Comparison of ENCODE assay signal across 1 cellular context in the genomic region with DNA sequence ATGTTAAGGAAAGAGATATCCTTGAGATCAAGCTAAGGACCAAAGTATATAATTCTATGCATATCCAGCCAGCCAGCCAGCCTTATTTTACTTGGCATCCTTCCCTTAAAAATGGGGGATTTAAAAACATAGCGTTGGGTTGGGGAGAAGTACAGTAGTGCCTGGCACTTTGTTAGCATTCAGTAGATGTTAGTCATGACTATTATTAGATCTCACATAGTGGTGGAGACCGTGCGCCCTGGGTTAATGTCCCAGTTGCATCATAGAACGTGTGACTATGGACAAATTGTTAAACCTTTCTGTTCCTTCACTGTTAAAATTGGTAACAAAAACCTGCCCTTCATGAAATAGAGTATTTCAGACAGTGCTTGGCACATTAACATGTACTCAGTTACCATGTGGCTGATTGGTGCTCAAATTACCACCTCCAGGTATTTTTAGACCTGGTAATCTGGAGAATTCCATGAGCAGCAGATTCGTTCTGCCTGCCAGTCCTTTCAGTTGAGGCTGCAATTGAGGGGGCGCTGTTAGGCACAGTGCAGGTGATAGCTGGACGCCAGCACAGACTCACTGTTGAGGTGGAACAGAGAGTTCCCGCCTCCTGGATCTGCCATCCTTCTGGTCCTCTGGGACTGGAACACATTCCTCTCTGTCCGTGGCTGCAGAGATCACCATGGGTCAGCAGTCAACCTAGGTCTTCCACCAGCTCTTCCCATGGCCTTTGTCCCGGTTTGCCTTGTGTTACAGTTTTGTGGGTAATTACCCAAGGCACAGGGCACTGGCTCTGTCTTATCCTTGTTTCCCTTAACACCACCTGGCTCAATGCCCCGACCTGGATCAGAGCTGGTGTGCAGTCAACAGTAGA.
TF ChIP-seq lines count a peak whose summit lies in the region.

No MANE protein-coding gene starts in this region.

TF ChIP-seq in HCT116, 20 proteins besides CTCF, POLR2A, EP300 and RAD21 (continued from another document):
- TF ChIP-seq CEBPB (IDR thresholded peaks at IDR 0.05; ENCODE audit: low read depth) (no peak), EGR1 (IDR thresholded peaks at IDR 0.05; ENCODE audit: low read depth) (no peak), SRF (IDR thresholded peaks at IDR 0.05; ENCODE audit: low read depth) (no peak), YY1 (IDR thresholded peaks at IDR 0.05; ENCODE audit: extremely low read depth, insufficient replicate concordance, low read depth, low read length) (no peak), ZFX (IDR thresholded peaks at IDR 0.05) (no peak), SIN3A (IDR thresholded peaks at IDR 0.05; ENCODE audit: low read depth) (no peak)
TF ChIP-seq in HCT116: peak in this region for 0.
